In genomic region chr11:116515666-116516184, GRCh38 we compare ENCODE assay signal across 25 cellular contexts.
DNase-seq lines count a peak whose midpoint lies in the region; ATAC-seq and TF ChIP-seq lines count a peak whose summit lies in the region.
"Had no signal": no experiment of that assay in that cellular context is flagged by ENCODE, and none has a peak within 500 bp of the region (broad histone marks: within the 10 kb centered on the region; RNA-seq: fewer than 3 reads in every experiment).

No MANE protein-coding gene starts in this region.

- no peak for TF ChIP-seq POLR2A in esophagus squamous epithelium (IDR thresholded peaks at IDR 0.05)

- no peaks in the 10 kb centered on the region for H3F3A ChIP-seq in PC-9 (ENCODE audit: insufficient read depth, low read depth)

- H3K79me2 ChIP-seq in PC-9 (ENCODE audit: low read depth): no peaks in the 10 kb centered on the region

- POLR2A ChIA-PET in PC-9 (lab: Charles Lee; ENCODE audit: unreplicated experiment): no interaction called here

- H2AFZ ChIP-seq in PC-9: no peak overlapping the region

- peaks cover 51% of the 10 kb centered on the region for H3K27me3 ChIP-seq in PC-9 (ENCODE audit: insufficient read depth, low read depth)
- H3K27me3 ChIP-seq in esophagus squamous epithelium: peaks cover 0 to 42% (median 0%) of the 10 kb centered on the region in 4 donors
- H3K27me3 ChIP-seq: BLaER1, brain microvascular endothelial cell had no signal

- peak; percentile 17 to 26 for DNase-seq in NCI-H524 (lab: John Stamatoyannopoulos, UW)
- no peak for DNase-seq in NCI-H524 treated with DMSO at 0.1 percent for 48 hours (lab: John Stamatoyannopoulos, UW)
- peak; percentile 73 for DNase-seq in NCI-H2171 (lab: John Stamatoyannopoulos, UW)
- peak; percentile 26 for DNase-seq in coronary artery (ENCODE audit: low spot score)
- DNase-seq in type B pancreatic cell (ENCODE audit: extremely low spot score, unreplicated experiment): peak; percentile 50
- no peak for DNase-seq in PC-9
- no peak for DNase-seq in esophagus squamous epithelium (lab: John Stamatoyannopoulos, UW)
- DNase-seq: 8988T; activated B cell treated with CpG ODN at 0.5 μM for 24 hours; activated CD8-positive, alpha-beta T cell treated with anti-CD3 and anti-CD28 coated beads for 36 hours; activated naive CD8-positive, alpha-beta T cell treated with anti-CD3 and anti-CD28 coated beads, Interleukin-2, amount 10 ng/mL, durations not matched to agents 7 days and 5 days; brain microvascular endothelial cell; dorsolateral prefrontal cortex; Kasumi-1; natural killer cell; NCI-H1436 treated with DMSO at 0.1 percent for 48 hours; Right ventricle myocardium superior had no signal

- CTCF ChIA-PET in PC-9 (lab: Charles Lee): no interaction called here

- H3K9me3 Mint-ChIP-seq in type B pancreatic cell: no peaks in the 10 kb centered on the region
- H3K9me3 Mint-ChIP-seq: activated B cell treated with CpG ODN at 0.5 μM for 24 hours; activated CD8-positive, alpha-beta T cell treated with anti-CD3 and anti-CD28 coated beads for 36 hours; activated naive CD8-positive, alpha-beta T cell treated with anti-CD3 and anti-CD28 coated beads, Interleukin-2, amount 10 ng/mL, durations not matched to agents 7 days and 5 days; activated T-helper 1 cell treated with anti-CD3 and anti-CD28 coated beads, Interleukin-12 subunit alpha, Interleukin-12 subunit beta, Interleukin-2, Interleukin-4 antibody, amounts not matched to agents 30 ng/mL and 10 ng/mL and 1 ng/mL, durations not matched to agents 14 hours and 24 hours and 36 hours had no signal

- TF ChIP-seq CTCF in coronary artery (IDR thresholded peaks at IDR 0.05): no peak
- TF ChIP-seq CTCF in type B pancreatic cell (conservative IDR thresholded peaks at IDR 0.05): no peak
- no peak for TF ChIP-seq CTCF in PC-9 (conservative IDR thresholded peaks at IDR 0.05)
- TF ChIP-seq CTCF in esophagus squamous epithelium (IDR thresholded peaks at IDR 0.05): no peak

- H4K20me1 ChIP-seq in PC-9 (ENCODE audit: insufficient read depth): no peaks in the 10 kb centered on the region
- H4K20me1 ChIP-seq: BLaER1 had no signal

- H3K36me3 ChIP-seq in PC-9 (ENCODE audit: low read depth) (no peaks in the 10 kb centered on the region), esophagus squamous epithelium (no peaks in the 10 kb centered on the region)
- H3K36me3 ChIP-seq: BLaER1, brain microvascular endothelial cell, HAP-1, thoracic aorta had no signal

- peaks cover 26% of the 10 kb centered on the region for H3K27me3 Mint-ChIP-seq in type B pancreatic cell

- H3K4me1 ChIP-seq in PC-9 (replicated peaks; ENCODE audit: insufficient read depth) (no peaks in the 10 kb centered on the region), esophagus squamous epithelium (no peaks in the 10 kb centered on the region)
- H3K4me1 ChIP-seq: BLaER1, HAP-1 had no signal

- no peaks in the 10 kb centered on the region for H3K4me1 Mint-ChIP-seq in type B pancreatic cell (ENCODE audit: unreplicated experiment)
- H3K4me1 Mint-ChIP-seq: activated B cell treated with CpG ODN at 0.5 μM for 24 hours; activated naive CD8-positive, alpha-beta T cell treated with anti-CD3 and anti-CD28 coated beads, Interleukin-2, amount 10 ng/mL, durations not matched to agents 7 days and 5 days; natural killer cell had no signal

- no peaks in the 10 kb centered on the region for H3K9me3 ChIP-seq in PC-9 (ENCODE audit: insufficient read depth, low read depth)
- no peaks in the 10 kb centered on the region for H3K9me3 ChIP-seq in esophagus squamous epithelium
- H3K9me3 ChIP-seq: BLaER1, HAP-1, thoracic aorta had no signal

- H3K4me3 Mint-ChIP-seq in type B pancreatic cell: no peak overlapping the region
- H3K4me3 Mint-ChIP-seq: activated B cell treated with CpG ODN at 0.5 μM for 24 hours; activated CD8-positive, alpha-beta T cell treated with anti-CD3 and anti-CD28 coated beads for 36 hours; activated naive CD8-positive, alpha-beta T cell treated with anti-CD3 and anti-CD28 coated beads, Interleukin-2, amount 10 ng/mL, durations not matched to agents 7 days and 5 days; activated T-helper 1 cell treated with anti-CD3 and anti-CD28 coated beads, Interleukin-12 subunit alpha, Interleukin-12 subunit beta, Interleukin-2, Interleukin-4 antibody, amounts not matched to agents 30 ng/mL and 10 ng/mL and 1 ng/mL, durations not matched to agents 14 hours and 24 hours and 36 hours; memory B cell; natural killer cell had no signal

- no peak overlapping the region for H3K27ac Mint-ChIP-seq in type B pancreatic cell
- H3K27ac Mint-ChIP-seq: activated B cell treated with CpG ODN at 0.5 μM for 24 hours; activated CD8-positive, alpha-beta T cell treated with anti-CD3 and anti-CD28 coated beads for 36 hours; activated naive CD8-positive, alpha-beta T cell treated with anti-CD3 and anti-CD28 coated beads, Interleukin-2, amount 10 ng/mL, durations not matched to agents 7 days and 5 days; activated T-helper 1 cell treated with anti-CD3 and anti-CD28 coated beads, Interleukin-12 subunit alpha, Interleukin-12 subunit beta, Interleukin-2, Interleukin-4 antibody, amounts not matched to agents 30 ng/mL and 10 ng/mL and 1 ng/mL, durations not matched to agents 14 hours and 24 hours and 36 hours; memory B cell; natural killer cell; progenitor cell of endocrine pancreas had no signal

- BruUV-seq in PC-9 (replicated peaks; lab: Mats Ljungman, UMichigan): no TSS peak

- no peak for ATAC-seq in HG02973 (IDR thresholded peaks at IDR 0.05; ENCODE audit: unreplicated experiment)
- ATAC-seq: activated CD8-positive, alpha-beta T cell treated with anti-CD3 and anti-CD28 coated beads for 36 hours; natural killer cell had no signal

- H3K9me2 ChIP-seq in PC-9 (ENCODE audit: insufficient read depth): no peaks in the 10 kb centered on the region

- no peak overlapping the region for H3K4me2 ChIP-seq in PC-9
- H3K4me2 ChIP-seq: BLaER1 had no signal

- H3K27ac ChIP-seq in coronary artery (no peak overlapping the region), PC-9 (no peak overlapping the region), esophagus squamous epithelium (no peak overlapping the region)
- H3K27ac ChIP-seq: BLaER1, brain microvascular endothelial cell, dorsolateral prefrontal cortex, skin epidermis, thoracic aorta had no signal

- H3K36me3 Mint-ChIP-seq in type B pancreatic cell: no peaks in the 10 kb centered on the region
- H3K36me3 Mint-ChIP-seq: activated naive CD8-positive, alpha-beta T cell treated with anti-CD3 and anti-CD28 coated beads, Interleukin-2, amount 10 ng/mL, durations not matched to agents 7 days and 5 days; natural killer cell had no signal

- 58 to 65% methylated on average over 5 to 7 of the region's 7 CpGs for WGBS in esophagus squamous epithelium, 2 donors

- H3K4me3 ChIP-seq in coronary artery (no peak overlapping the region), PC-9 (no peak overlapping the region), esophagus squamous epithelium (no peak overlapping the region)
- H3K4me3 ChIP-seq: BLaER1, dorsolateral prefrontal cortex, HAP-1, skin epidermis, thoracic aorta had no signal

- intact Hi-C loops in PC-9 (cut with micrococcal nuclease; ENCODE audit: unreplicated experiment) (no loop called here), esophagus squamous epithelium (cut with DNase I) (no loop called here)

Comparison
In these comparisons a context has a peak if more than half of its experiments do, and no peak if none do; other contexts are left out.
1. DNase-seq: peak in NCI-H524 (2 of 2), NCI-H2171 (single experiment), coronary artery (single experiment) and type B pancreatic cell (single experiment); none in NCI-H524 treated with DMSO at 0.1 percent for 48 hours (single experiment), PC-9 (0 of 2) and esophagus squamous epithelium (single experiment).